Comparison of ENCODE assay signal across 8 cellular contexts in the genomic region with DNA sequence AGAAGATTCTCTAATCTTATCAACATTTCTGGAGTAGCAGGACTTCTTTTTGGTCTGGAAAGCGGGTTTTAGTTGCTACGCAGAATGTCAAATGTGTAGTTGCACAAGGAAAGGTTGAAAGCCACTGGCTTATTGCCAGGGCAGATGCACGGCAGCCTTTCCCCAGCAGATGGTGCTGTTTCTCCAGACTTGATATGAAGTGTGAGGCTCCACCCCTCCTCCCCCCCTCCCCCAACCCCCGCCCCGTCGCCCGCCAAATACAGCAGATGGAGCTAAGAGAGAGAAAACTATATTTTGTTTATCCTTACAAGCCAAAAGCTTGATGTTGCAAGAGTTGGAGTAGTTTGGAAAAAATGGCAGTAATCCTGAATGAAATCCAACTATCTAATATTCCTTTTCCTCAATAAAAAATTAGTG. TPM values are rescaled to one million over a fixed set of nuclear protein-coding genes. Genes with fewer than 3 reads are reported as not detected.
DNase-seq lines count a peak whose midpoint lies in the region; ATAC-seq and TF ChIP-seq lines count a peak whose summit lies in the region.

No MANE protein-coding gene starts in this region.

- H3K27me3 ChIP-seq in left lung: no peaks in the 10 kb centered on the region

- peak; percentile 81 for ATAC-seq in GM18907 (IDR thresholded peaks at IDR 0.05; ENCODE audit: unreplicated experiment)
- peak; percentile 75 for ATAC-seq in HG03159 (IDR thresholded peaks at IDR 0.05; ENCODE audit: unreplicated experiment)
- ATAC-seq in left lung: peak; percentile 96

- intact Hi-C loops in left lung (cut with DNase I): loop anchor here in 1 of 2 donors (5.0 to 10.0 kb wide), 2 partner anchors 275 to 342 kb away; no protein-coding TSS in a partner anchor

- peaks cover 0 to 48% of the 10 kb centered on the region in 2 donors for H3K36me3 ChIP-seq in left lung

- peak; percentile 79 for TF ChIP-seq CTCF in AG10803 (conservative IDR thresholded peaks at IDR 0.05; ENCODE audit: low read length)
- peak; percentile 85 to 91 for TF ChIP-seq CTCF in left lung (IDR thresholded peaks at IDR 0.05)

- H3K4me3 ChIP-seq in AG10803 (ENCODE audit: low read length) (no peak overlapping the region), left lung (no peak overlapping the region)

- H3K4me1 ChIP-seq in left lung: no peaks in the 10 kb centered on the region

- DNase-seq in AG10803 (ENCODE audit: low read depth) (peak; percentile 85), NCI-H2227 (lab: John Stamatoyannopoulos, UW; ENCODE audit: unreplicated experiment) (peak; percentile 89), cerebellum (ENCODE audit: low spot score) (peak; percentile 90), left lung (peak; percentile 75 to 79)
- peak; percentile 83 for DNase-seq in activated CD4-positive, CD25-positive, alpha-beta regulatory T cell treated with anti-CD3 and anti-CD28 coated beads, Interleukin-2, amount 50 U/mL, for 72 hours
- DNase-seq in stimulated activated CD4-positive, alpha-beta T cell treated with anti-CD3 and anti-CD28 coated beads, Interleukin-4, amount 100 ng/mL, for 48 hours (ENCODE audit: low read depth in 2 of 2): peak; percentile 80 to 88

- no peaks in the 10 kb centered on the region for H3K9me3 ChIP-seq in left lung

- no peak overlapping the region for H3K27ac ChIP-seq in left lung

RNA-seq across cellular contexts. Expression of gene ENOPH1, which starts 32.0 kb away (rescaled TPM):
- total RNA-seq in cerebellum (45.5 TPM), left lung (10 to 100 TPM; 26.1 to 34.0 TPM)

RNA-seq across cellular contexts. Expression of gene HNRNPDL, which starts 32.2 kb away (rescaled TPM):
- total RNA-seq in cerebellum: 208 TPM
- total RNA-seq in left lung: 100 to 1,000 TPM; 139 to 218 TPM
